In genomic region chr1:178036090-178036489, GRCh38 we compare ENCODE assay signal across 21 cellular contexts.
"Had no signal": no experiment of that assay in that cellular context is flagged by ENCODE, and none has a peak within 500 bp of the region (broad histone marks: within the 10 kb centered on the region; RNA-seq: fewer than 3 reads in every experiment).

No MANE protein-coding gene starts in this region.

- ATAC-seq: foreskin keratinocyte; left lobe of liver; lower lobe of right lung; right cardiac atrium; stimulated activated effector memory CD8-positive, alpha-beta T cell treated with anti-CD3 and anti-CD28 coated beads, Interleukin-12 subunit alpha, Interleukin-12 subunit beta, amount 100 ng/mL, for 72 hours; stimulated activated naive CD8-positive, alpha-beta T cell treated with anti-CD3 and anti-CD28 coated beads, Interleukin-15, Interleukin-2, amounts not matched to agents 100 U/mL and 50 U/mL, for 24 hours; upper lobe of right lung had no signal

- H3K36me3 Mint-ChIP-seq: memory B cell; stimulated activated effector memory CD8-positive, alpha-beta T cell treated with anti-CD3 and anti-CD28 coated beads, Interleukin-12 subunit alpha, Interleukin-12 subunit beta, amount 100 ng/mL, for 72 hours had no signal

- H3K4me3 Mint-ChIP-seq: endodermal cell; memory B cell; naive B cell; nephron progenitor cell; stimulated activated effector memory CD8-positive, alpha-beta T cell treated with anti-CD3 and anti-CD28 coated beads, Interleukin-12 subunit alpha, Interleukin-12 subunit beta, amount 100 ng/mL, for 72 hours had no signal

- H3K4me3 ChIP-seq: coronary artery, lower lobe of right lung, suprapubic skin, tibial artery, upper lobe of right lung, vagina had no signal

- H3K4me1 Mint-ChIP-seq: memory B cell; stimulated activated effector memory CD8-positive, alpha-beta T cell treated with anti-CD3 and anti-CD28 coated beads, Interleukin-12 subunit alpha, Interleukin-12 subunit beta, amount 100 ng/mL, for 72 hours had no signal

- H3K36me3 ChIP-seq: lower lobe of right lung, suprapubic skin, tibial artery, upper lobe of right lung, vagina had no signal

- DNase-seq: effector CD4-positive, alpha-beta T cell; endodermal cell; erythroblast; foreskin keratinocyte; head of caudate nucleus; hippocampal formation; lower lobe of right lung; naive B cell; nephron progenitor cell; right cardiac atrium; stimulated activated CD4-positive, alpha-beta T cell treated with anti-CD3 and anti-CD28 coated beads, Interleukin-4, amount 100 ng/mL, for 1 hour; stimulated activated CD8-positive, alpha-beta memory T cell treated with anti-CD3 and anti-CD28 coated beads, Interleukin-4, amount 100 ng/mL, for 48 hours; stimulated activated naive CD8-positive, alpha-beta T cell treated with anti-CD3 and anti-CD28 coated beads, Interleukin-15, Interleukin-2, amounts not matched to agents 100 U/mL and 50 U/mL, for 24 hours; tibial artery; upper lobe of right lung had no signal

- H3K27ac ChIP-seq: foreskin keratinocyte, lower lobe of right lung, suprapubic skin, upper lobe of right lung, vagina had no signal

- H3K27ac Mint-ChIP-seq: endodermal cell; memory B cell; naive B cell; nephron progenitor cell; stimulated activated effector memory CD8-positive, alpha-beta T cell treated with anti-CD3 and anti-CD28 coated beads, Interleukin-12 subunit alpha, Interleukin-12 subunit beta, amount 100 ng/mL, for 72 hours had no signal

- H3K9me3 ChIP-seq: lower lobe of right lung, suprapubic skin, tibial artery, upper lobe of right lung, vagina had no signal

- H3K4me1 ChIP-seq: foreskin keratinocyte had no signal

- H3K27me3 ChIP-seq: foreskin keratinocyte, suprapubic skin, tibial artery, upper lobe of right lung, vagina had no signal
